Comparison of ENCODE assay signal across 5 cellular contexts in the genomic region with DNA sequence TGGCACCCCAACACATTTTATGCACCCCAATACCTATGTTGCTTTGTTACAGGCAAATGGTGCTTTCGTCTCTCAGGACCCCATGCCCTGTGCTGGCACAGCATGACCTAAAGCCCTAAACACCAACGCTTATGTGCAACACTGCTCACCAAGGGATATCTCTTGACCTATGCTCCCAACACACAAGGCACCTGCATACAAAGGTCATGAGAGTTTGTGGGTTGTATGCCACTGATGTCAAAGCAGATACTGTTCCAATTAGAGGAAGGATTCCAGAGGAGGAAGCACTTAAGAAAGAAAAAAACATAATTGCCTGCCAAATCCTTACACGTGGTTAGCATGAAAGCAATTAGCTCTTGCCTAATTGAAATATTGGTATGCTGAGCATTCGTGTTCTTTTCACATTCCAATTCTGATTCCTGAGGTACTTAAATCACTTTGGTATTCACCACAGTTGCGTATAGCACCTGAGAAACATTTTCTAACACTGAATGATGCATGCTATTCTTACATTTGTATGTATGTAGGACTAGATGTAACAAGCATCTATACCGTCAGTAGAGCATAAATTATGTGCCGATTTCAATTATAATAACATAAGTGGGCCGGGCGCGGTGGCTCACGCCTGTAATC. TPM values are rescaled to one million over a fixed set of nuclear protein-coding genes. Genes with fewer than 3 reads are reported as not detected.
"Had no signal": no experiment of that assay in that cellular context is flagged by ENCODE, and none has a peak within 500 bp of the region (broad histone marks: within the 10 kb centered on the region; RNA-seq: fewer than 3 reads in every experiment).

No MANE protein-coding gene starts in this region.

RNA-seq across cellular contexts. Expression of gene NUTM2F, which starts 14.3 kb away (rescaled TPM):
- total RNA-seq: GM23248, HFFc6, HT1080 had no signal
- polyA plus RNA-seq: GM23248, HepG2, IgD-negative memory B cell had no signal
